In the genomic region with DNA sequence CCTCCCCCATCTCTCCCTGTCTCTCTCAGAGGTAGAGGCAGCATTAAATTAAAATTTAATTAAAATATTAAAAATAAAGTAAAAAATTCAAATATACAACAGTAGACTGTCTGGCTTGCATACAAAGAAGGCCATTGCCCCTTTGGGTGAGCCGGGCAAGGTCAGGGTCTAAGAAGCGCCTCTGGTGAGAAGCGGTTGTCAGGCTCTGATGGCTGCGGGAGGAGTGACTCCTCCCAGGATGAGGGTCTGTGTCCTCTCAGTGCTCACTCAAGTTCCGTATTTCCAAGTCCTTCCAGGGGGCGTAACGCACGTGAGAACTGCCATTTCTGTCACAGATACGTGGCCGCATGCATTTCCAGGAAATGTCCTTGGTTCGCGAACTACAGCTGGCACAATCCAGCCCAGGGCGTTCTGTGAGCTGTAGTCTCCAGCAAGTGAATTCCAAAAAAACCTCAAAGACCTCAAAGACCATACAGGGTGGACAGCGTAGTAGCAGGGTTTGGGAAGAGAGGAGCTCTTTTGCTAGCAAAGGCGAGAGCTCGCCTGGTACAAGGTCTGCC, we compare ENCODE assay signal across 8 cellular contexts. TPM values are rescaled to one million over a fixed set of nuclear protein-coding genes. Genes with fewer than 3 reads are reported as not detected.
DNase-seq lines count a peak whose midpoint lies in the region; ATAC-seq and TF ChIP-seq lines count a peak whose summit lies in the region.

No MANE protein-coding gene starts in this region.

- ATAC-seq in GM19351 (IDR thresholded peaks at IDR 0.05; ENCODE audit: unreplicated experiment), result peak; percentile 19
- ATAC-seq in HG03457 (IDR thresholded peaks at IDR 0.05; ENCODE audit: unreplicated experiment), result peak; percentile 6
- ATAC-seq in omental fat pad (ENCODE audit: low FRiP score), result peak; percentile 4

- H3K4me3 Mint-ChIP-seq in Calu3 (ENCODE audit: low read depth, unreplicated experiment), result peak overlapping the region; percentile 90

- DNase-seq in Calu3, result no peak
- DNase-seq in omental fat pad (ENCODE audit: low spot score), result peak; percentile 45
- no peak for DNase-seq in superior temporal gyrus (ENCODE audit: extremely low spot score)
- no peak for DNase-seq in putamen (ENCODE audit: low spot score)

- H3K9me3 Mint-ChIP-seq in Calu3 (ENCODE audit: low read depth, unreplicated experiment), result peaks cover 5% of the 10 kb centered on the region

- peaks cover 22% of the 10 kb centered on the region for H3K36me3 Mint-ChIP-seq in Calu3 (ENCODE audit: insufficient read depth, unreplicated experiment)

- H3K27me3 ChIP-seq in SU-DHL-6 (ENCODE audit: low read length) (no peaks in the 10 kb centered on the region), esophagus (ENCODE audit: control insufficient read depth in 1 of 2, insufficient read depth in 2 of 2, low read length in 2 of 2) (no peaks in the 10 kb centered on the region)

- peaks cover 10% of the 10 kb centered on the region for H3K4me1 Mint-ChIP-seq in Calu3 (ENCODE audit: low read depth, unreplicated experiment)

- H3K27ac Mint-ChIP-seq in Calu3 (ENCODE audit: unreplicated experiment), result peak overlapping the region; percentile 85

- intact Hi-C loops in Calu3 (cut with micrococcal nuclease; ENCODE audit: unreplicated experiment), result no loop called here

- H3F3A ChIP-seq in SU-DHL-6 (ENCODE audit: insufficient read depth), result no peaks in the 10 kb centered on the region

- peak overlapping the region; percentile 83 for H3K9ac ChIP-seq in SU-DHL-6 (ENCODE audit: low read length)

- H3K27ac ChIP-seq in SU-DHL-6 (ENCODE audit: low read depth, low read length), result peak overlapping the region; percentile 69; the same call in 1 of the 2 replicates
- H3K27ac ChIP-seq in esophagus (ENCODE audit: low read depth in 2 of 2, low read length in 1 of 2), result peak overlapping the region; percentile 93 to 95

- peaks cover 4 to 16% of the 10 kb centered on the region in 2 donors for H3K4me1 ChIP-seq in esophagus (ENCODE audit: control insufficient read depth in 2 of 2, insufficient read depth in 2 of 2, low read length in 1 of 2)

- TSS peak; percentile 97 for BruUV-seq in Calu3 (replicated peaks; lab: Mats Ljungman, UMichigan)

- no peaks in the 10 kb centered on the region for H3K9me2 ChIP-seq in SU-DHL-6 (replicated peaks; ENCODE audit: insufficient read depth, low read length)

- H4K20me1 ChIP-seq in SU-DHL-6 (ENCODE audit: low read depth, low read length), result no peaks in the 10 kb centered on the region

- H3K79me2 ChIP-seq in SU-DHL-6 (ENCODE audit: insufficient read depth, low read length), result no peaks in the 10 kb centered on the region

- CTCF ChIA-PET in Calu3 (lab: Charles Lee), result interaction anchor here (0.5 to 0.7 kb wide), 3 partner anchors 252 to 1435 kb away, joined by 3 to 5 read pairs (median 5); partner anchors contain the start of gene WTIP

- H3K27me3 Mint-ChIP-seq in Calu3 (ENCODE audit: unreplicated experiment), result peaks cover 10% of the 10 kb centered on the region

- H3K9me3 ChIP-seq in SU-DHL-6 (ENCODE audit: insufficient read depth, low read length) (no peaks in the 10 kb centered on the region), esophagus (ENCODE audit: control insufficient read depth in 2 of 2, insufficient read depth in 1 of 2, low read depth in 1 of 2, low read length in 1 of 2) (peaks cover 0 to 6% of the 10 kb centered on the region in 2 donors)

- WGBS in esophagus, 2 donors, result 2% methylated on average over 16 of the region's 16 CpGs

- peak overlapping the region; percentile 67 for H3K4me3 ChIP-seq in SU-DHL-6 (ENCODE audit: insufficient read depth, low read length, poor library complexity, severe bottlenecking)
- peak overlapping the region; percentile 77 to 80 for H3K4me3 ChIP-seq in esophagus (ENCODE audit: low read depth in 1 of 2, low read length in 2 of 2)

- peak overlapping the region; percentile 74 for H3K4me2 ChIP-seq in SU-DHL-6 (ENCODE audit: low read depth, low read length, poor library complexity, severe bottlenecking)

- H3K36me3 ChIP-seq in SU-DHL-6 (ENCODE audit: low read length), result no peaks in the 10 kb centered on the region
- H3K36me3 ChIP-seq in esophagus (ENCODE audit: control insufficient read depth in 2 of 2, insufficient read depth in 2 of 2, low read length in 1 of 2), result peaks cover 0 to 7% of the 10 kb centered on the region in 2 donors

- TF ChIP-seq CTCF in Calu3 (IDR thresholded peaks at IDR 0.05; ENCODE audit: unreplicated experiment) (no peak), SU-DHL-6 (IDR thresholded peaks at IDR 0.05; ENCODE audit: insufficient read depth, low read length, poor library complexity, severe bottlenecking) (no peak), omental fat pad (IDR thresholded peaks at IDR 0.05) (no peak)

- H2AFZ ChIP-seq in SU-DHL-6 (ENCODE audit: low read depth, low read length, severe bottlenecking), result peak overlapping the region; percentile 96

RNA-seq across cellular contexts. Expression of gene ZNF181, which starts 0.7 kb away (rescaled TPM):
- total RNA-seq in Calu3 (2022) (5.7 and 7.0 TPM in 2 replicates), omental fat pad (10 to 100 TPM in 3 of 4 donors, 1 to 10 TPM in 1; 8.3 to 34.8 (median 17.6) TPM)
- polyA plus RNA-seq in esophagus, result 1 to 10 TPM; 4.0 to 4.5 TPM

RNA-seq across cellular contexts. Expression of gene ZNF599, which starts 39.7 kb away (rescaled TPM):
- 4.9 and 6.2 TPM in 2 replicates for total RNA-seq in Calu3 (2022)
- 1 to 10 TPM; 2.1 to 2.7 TPM for polyA plus RNA-seq in esophagus
- total RNA-seq in omental fat pad, result 1 to 10 TPM; 3.5 to 9.9 (median 4.6) TPM

RNA-seq across cellular contexts. Expression of gene ZNF302, which starts 55.9 kb away (rescaled TPM):
- 20.1 and 23.2 TPM in 2 replicates for total RNA-seq in Calu3 (2022)
- polyA plus RNA-seq in esophagus, result 10 to 100 TPM in 1 of 2 donors, 1 to 10 TPM in 1; 5.9 to 11.1 TPM
- 10 to 100 TPM; 11.8 to 40.8 (median 19.9) TPM for total RNA-seq in omental fat pad

RNA-seq across cellular contexts. Expression of gene SCGB2B2, which starts 56.4 kb away (rescaled TPM):
- total RNA-seq in Calu3 (2022) (0.39 and 0.40 TPM in 2 replicates), omental fat pad (under 1 TPM in 3 of 4 donors, not detected in 1; 0.37 to 0.88 (median 0.48) TPM)
- under 1 TPM; 0.04 to 0.16 TPM for polyA plus RNA-seq in esophagus
